In genomic region chr5:107219993-107220392, GRCh38 we compare ENCODE assay signal across 26 cellular contexts.
"Had no signal": no experiment of that assay in that cellular context is flagged by ENCODE, and none has a peak within 500 bp of the region (broad histone marks: within the 10 kb centered on the region; RNA-seq: fewer than 3 reads in every experiment).

No MANE protein-coding gene starts in this region.

- H3K27me3 Mint-ChIP-seq: stimulated activated memory B cell treated with anti-CD40 and anti-IgM and Interleukin-4, amounts not matched to agents 10 μg/mL and 1 μg/mL and 100 μg/mL, for 72 hours had no signal

- ATAC-seq: effector memory CD8-positive, alpha-beta T cell; heart left ventricle; left lobe of liver; mucosa of descending colon; natural killer cell treated with Interleukin-12 subunit alpha and Interleukin-12 subunit beta and Interleukin-15 and Interleukin-18, amount 100 ng/mL, for 72 hours; right cardiac atrium; stimulated activated naive CD8-positive, alpha-beta T cell treated with anti-CD3 and anti-CD28 coated beads, Interleukin-15, Interleukin-2, amounts not matched to agents 100 U/mL and 50 U/mL, for 24 hours had no signal

- H3K36me3 ChIP-seq: heart left ventricle, neutrophil, prostate gland, sigmoid colon, spleen, tibial artery had no signal

- H3K27ac ChIP-seq: hepatocyte, neutrophil, parathyroid adenoma, prostate gland, sigmoid colon, spleen, testis had no signal

- H3K27me3 ChIP-seq: heart left ventricle, hepatocyte, neutrophil, sigmoid colon, spleen, testis, tibial artery had no signal

- H3K27ac Mint-ChIP-seq: effector memory CD8-positive, alpha-beta T cell; mesothelial cell of epicardium; naive B cell; natural killer cell treated with Interleukin-12 subunit alpha and Interleukin-12 subunit beta and Interleukin-15 and Interleukin-18, amount 100 ng/mL, for 72 hours; stimulated activated memory B cell treated with anti-CD40 and anti-IgM and Interleukin-4, amounts not matched to agents 10 μg/mL and 1 μg/mL and 100 μg/mL, for 72 hours; type B pancreatic cell had no signal

- H3K36me3 Mint-ChIP-seq: mesothelial cell of epicardium; naive B cell; natural killer cell treated with Interleukin-12 subunit alpha and Interleukin-12 subunit beta and Interleukin-15 and Interleukin-18, amount 100 ng/mL, for 72 hours; stimulated activated memory B cell treated with anti-CD40 and anti-IgM and Interleukin-4, amounts not matched to agents 10 μg/mL and 1 μg/mL and 100 μg/mL, for 72 hours; type B pancreatic cell had no signal

- H3K9me3 Mint-ChIP-seq: effector memory CD8-positive, alpha-beta T cell; natural killer cell treated with Interleukin-12 subunit alpha and Interleukin-12 subunit beta and Interleukin-15 and Interleukin-18, amount 100 ng/mL, for 72 hours; neural crest cell; stimulated activated memory B cell treated with anti-CD40 and anti-IgM and Interleukin-4, amounts not matched to agents 10 μg/mL and 1 μg/mL and 100 μg/mL, for 72 hours; type B pancreatic cell had no signal

- H3K4me1 Mint-ChIP-seq: naive B cell; neural crest cell; stimulated activated memory B cell treated with anti-CD40 and anti-IgM and Interleukin-4, amounts not matched to agents 10 μg/mL and 1 μg/mL and 100 μg/mL, for 72 hours had no signal

- DNase-seq: cortex of kidney; effector memory CD8-positive, alpha-beta T cell; heart left ventricle; kidney; mesenchymal stem cell; mucosa of descending colon; naive B cell; right cardiac atrium; sigmoid colon; spleen; stimulated activated CD4-positive, alpha-beta T cell treated with anti-CD3 and anti-CD28 coated beads, Interleukin-4, amount 100 ng/mL, for 4 hours; stimulated activated naive CD8-positive, alpha-beta T cell treated with anti-CD3 and anti-CD28 coated beads, Interleukin-15, Interleukin-2, amounts not matched to agents 100 U/mL and 50 U/mL, for 24 hours; substantia nigra; testis; tibial artery had no signal

- H3K4me3 Mint-ChIP-seq: effector memory CD8-positive, alpha-beta T cell; mesothelial cell of epicardium; naive B cell; natural killer cell treated with Interleukin-12 subunit alpha and Interleukin-12 subunit beta and Interleukin-15 and Interleukin-18, amount 100 ng/mL, for 72 hours; neural crest cell; stimulated activated memory B cell treated with anti-CD40 and anti-IgM and Interleukin-4, amounts not matched to agents 10 μg/mL and 1 μg/mL and 100 μg/mL, for 72 hours; type B pancreatic cell had no signal

- H3K9me3 ChIP-seq: mucosa of descending colon, neutrophil, prostate gland, sigmoid colon, spleen, testis, tibial artery had no signal

- H3K4me1 ChIP-seq: parathyroid adenoma, prostate gland, spleen, testis had no signal

- H3K4me3 ChIP-seq: heart left ventricle, hepatocyte, mucosa of descending colon, prostate gland, sigmoid colon, skin epidermis, spleen, testis, tibial artery had no signal
